In the genomic region with DNA sequence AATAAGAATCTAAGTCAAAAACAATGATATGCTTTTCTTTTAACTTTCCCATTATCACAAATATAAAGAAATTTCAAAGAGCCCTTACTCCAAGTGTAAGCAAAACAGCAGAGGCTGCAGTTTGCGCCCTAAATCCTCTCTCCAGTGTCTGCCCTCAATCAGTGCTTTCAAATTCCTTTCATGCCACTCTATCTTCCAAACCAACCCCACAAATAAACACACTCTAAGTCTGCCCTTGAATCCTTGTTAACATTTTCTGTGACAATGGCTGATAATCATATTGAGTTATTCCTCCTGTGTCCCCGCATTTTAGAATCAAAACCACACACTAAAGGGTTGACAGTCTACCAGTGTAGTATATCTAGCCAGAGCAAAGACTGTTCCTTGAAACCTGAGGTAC, we compare ENCODE assay signal across 1 cellular context.
TF ChIP-seq lines count a peak whose summit lies in the region.

No MANE protein-coding gene starts in this region.

TF ChIP-seq in GM23338, 12 proteins besides CTCF, POLR2A, EP300 and RAD21 (continued from another document):
- TF ChIP-seq, protein P1, sequence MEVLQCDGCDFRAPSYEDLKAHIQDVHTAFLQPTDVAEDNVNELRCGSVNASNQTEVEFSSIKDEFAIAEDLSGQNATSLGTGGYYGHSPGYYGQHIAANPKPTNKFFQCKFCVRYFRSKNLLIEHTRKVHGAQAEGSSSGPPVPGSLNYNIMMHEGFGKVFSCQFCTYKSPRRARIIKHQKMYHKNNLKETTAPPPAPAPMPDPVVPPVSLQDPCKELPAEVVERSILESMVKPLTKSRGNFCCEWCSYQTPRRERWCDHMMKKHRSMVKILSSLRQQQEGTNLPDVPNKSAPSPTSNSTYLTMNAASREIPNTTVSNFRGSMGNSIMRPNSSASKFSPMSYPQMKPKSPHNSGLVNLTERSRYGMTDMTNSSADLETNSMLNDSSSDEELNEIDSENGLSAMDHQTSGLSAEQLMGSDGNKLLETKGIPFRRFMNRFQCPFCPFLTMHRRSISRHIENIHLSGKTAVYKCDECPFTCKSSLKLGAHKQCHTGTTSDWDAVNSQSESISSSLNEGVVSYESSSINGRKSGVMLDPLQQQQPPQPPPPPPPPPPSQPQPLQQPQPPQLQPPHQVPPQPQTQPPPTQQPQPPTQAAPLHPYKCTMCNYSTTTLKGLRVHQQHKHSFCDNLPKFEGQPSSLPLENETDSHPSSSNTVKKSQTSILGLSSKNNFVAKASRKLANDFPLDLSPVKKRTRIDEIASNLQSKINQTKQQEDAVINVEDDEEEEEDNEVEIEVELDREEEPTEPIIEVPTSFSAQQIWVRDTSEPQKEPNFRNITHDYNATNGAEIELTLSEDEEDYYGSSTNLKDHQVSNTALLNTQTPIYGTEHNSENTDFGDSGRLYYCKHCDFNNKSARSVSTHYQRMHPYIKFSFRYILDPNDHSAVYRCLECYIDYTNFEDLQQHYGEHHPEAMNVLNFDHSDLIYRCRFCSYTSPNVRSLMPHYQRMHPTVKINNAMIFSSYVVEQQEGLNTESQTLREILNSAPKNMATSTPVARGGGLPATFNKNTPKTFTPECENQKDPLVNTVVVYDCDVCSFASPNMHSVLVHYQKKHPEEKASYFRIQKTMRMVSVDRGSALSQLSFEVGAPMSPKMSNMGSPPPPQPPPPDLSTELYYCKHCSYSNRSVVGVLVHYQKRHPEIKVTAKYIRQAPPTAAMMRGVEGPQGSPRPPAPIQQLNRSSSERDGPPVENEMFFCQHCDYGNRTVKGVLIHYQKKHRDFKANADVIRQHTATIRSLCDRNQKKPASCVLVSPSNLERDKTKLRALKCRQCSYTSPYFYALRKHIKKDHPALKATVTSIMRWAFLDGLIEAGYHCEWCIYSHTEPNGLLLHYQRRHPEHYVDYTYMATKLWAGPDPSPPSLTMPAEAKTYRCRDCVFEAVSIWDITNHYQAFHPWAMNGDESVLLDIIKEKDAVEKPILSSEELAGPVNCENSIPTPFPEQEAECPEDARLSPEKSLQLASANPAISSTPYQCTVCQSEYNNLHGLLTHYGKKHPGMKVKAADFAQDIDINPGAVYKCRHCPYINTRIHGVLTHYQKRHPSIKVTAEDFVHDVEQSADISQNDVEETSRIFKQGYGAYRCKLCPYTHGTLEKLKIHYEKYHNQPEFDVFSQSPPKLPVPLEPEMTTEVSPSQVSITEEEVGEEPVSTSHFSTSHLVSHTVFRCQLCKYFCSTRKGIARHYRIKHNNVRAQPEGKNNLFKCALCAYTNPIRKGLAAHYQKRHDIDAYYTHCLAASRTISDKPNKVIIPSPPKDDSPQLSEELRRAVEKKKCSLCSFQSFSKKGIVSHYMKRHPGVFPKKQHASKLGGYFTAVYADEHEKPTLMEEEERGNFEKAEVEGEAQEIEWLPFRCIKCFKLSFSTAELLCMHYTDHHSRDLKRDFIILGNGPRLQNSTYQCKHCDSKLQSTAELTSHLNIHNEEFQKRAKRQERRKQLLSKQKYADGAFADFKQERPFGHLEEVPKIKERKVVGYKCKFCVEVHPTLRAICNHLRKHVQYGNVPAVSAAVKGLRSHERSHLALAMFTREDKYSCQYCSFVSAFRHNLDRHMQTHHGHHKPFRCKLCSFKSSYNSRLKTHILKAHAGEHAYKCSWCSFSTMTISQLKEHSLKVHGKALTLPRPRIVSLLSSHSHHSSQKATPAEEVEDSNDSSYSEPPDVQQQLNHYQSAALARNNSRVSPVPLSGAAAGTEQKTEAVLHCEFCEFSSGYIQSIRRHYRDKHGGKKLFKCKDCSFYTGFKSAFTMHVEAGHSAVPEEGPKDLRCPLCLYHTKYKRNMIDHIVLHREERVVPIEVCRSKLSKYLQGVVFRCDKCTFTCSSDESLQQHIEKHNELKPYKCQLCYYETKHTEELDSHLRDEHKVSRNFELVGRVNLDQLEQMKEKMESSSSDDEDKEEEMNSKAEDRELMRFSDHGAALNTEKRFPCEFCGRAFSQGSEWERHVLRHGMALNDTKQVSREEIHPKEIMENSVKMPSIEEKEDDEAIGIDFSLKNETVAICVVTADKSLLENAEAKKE (CRISPR knock-in tag; IDR thresholded peaks at IDR 0.05) = no peak
- TF ChIP-seq POLR2AphosphoS5 (IDR thresholded peaks at IDR 0.05; ENCODE audit: low read depth) (no peak), CREB1 (CRISPR knock-in tag; IDR thresholded peaks at IDR 0.05; ENCODE audit: low read depth) (no peak), ZNF331 (CRISPR knock-in tag; IDR thresholded peaks at IDR 0.05; ENCODE audit: low read depth) (no peak)
- TF ChIP-seq, protein P2, sequence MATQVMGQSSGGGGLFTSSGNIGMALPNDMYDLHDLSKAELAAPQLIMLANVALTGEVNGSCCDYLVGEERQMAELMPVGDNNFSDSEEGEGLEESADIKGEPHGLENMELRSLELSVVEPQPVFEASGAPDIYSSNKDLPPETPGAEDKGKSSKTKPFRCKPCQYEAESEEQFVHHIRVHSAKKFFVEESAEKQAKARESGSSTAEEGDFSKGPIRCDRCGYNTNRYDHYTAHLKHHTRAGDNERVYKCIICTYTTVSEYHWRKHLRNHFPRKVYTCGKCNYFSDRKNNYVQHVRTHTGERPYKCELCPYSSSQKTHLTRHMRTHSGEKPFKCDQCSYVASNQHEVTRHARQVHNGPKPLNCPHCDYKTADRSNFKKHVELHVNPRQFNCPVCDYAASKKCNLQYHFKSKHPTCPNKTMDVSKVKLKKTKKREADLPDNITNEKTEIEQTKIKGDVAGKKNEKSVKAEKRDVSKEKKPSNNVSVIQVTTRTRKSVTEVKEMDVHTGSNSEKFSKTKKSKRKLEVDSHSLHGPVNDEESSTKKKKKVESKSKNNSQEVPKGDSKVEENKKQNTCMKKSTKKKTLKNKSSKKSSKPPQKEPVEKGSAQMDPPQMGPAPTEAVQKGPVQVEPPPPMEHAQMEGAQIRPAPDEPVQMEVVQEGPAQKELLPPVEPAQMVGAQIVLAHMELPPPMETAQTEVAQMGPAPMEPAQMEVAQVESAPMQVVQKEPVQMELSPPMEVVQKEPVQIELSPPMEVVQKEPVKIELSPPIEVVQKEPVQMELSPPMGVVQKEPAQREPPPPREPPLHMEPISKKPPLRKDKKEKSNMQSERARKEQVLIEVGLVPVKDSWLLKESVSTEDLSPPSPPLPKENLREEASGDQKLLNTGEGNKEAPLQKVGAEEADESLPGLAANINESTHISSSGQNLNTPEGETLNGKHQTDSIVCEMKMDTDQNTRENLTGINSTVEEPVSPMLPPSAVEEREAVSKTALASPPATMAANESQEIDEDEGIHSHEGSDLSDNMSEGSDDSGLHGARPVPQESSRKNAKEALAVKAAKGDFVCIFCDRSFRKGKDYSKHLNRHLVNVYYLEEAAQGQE (IDR thresholded peaks at IDR 0.05; ENCODE audit: unreplicated experiment) = no peak
- TF ChIP-seq, protein P3, sequence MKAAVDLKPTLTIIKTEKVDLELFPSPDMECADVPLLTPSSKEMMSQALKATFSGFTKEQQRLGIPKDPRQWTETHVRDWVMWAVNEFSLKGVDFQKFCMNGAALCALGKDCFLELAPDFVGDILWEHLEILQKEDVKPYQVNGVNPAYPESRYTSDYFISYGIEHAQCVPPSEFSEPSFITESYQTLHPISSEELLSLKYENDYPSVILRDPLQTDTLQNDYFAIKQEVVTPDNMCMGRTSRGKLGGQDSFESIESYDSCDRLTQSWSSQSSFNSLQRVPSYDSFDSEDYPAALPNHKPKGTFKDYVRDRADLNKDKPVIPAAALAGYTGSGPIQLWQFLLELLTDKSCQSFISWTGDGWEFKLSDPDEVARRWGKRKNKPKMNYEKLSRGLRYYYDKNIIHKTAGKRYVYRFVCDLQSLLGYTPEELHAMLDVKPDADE (IDR thresholded peaks at IDR 0.05) = no peak
